16 cellular contexts compared by ENCODE assay signal in genomic region chr1:25184011-25184762, GRCh38.
"Had no signal": no experiment of that assay in that cellular context is flagged by ENCODE, and none has a peak within 500 bp of the region (broad histone marks: within the 10 kb centered on the region; RNA-seq: fewer than 3 reads in every experiment).

No MANE protein-coding gene starts in this region.

- H3K36me3 Mint-ChIP-seq: activated naive CD4-positive, alpha-beta T cell treated with anti-CD3 and anti-CD28 coated beads, Interleukin-2, amount 10 ng/mL, durations not matched to agents 7 days and 5 days; natural killer cell treated with Interleukin-12 subunit alpha and Interleukin-12 subunit beta and Interleukin-15 and Interleukin-18, amount 100 ng/mL, for 72 hours; stimulated activated effector memory CD8-positive, alpha-beta T cell treated with anti-CD3 and anti-CD28 coated beads, Interleukin-12 subunit alpha, Interleukin-12 subunit beta, amount 100 ng/mL, for 72 hours; T-cell; WTC11 had no signal

- H3K27me3 Mint-ChIP-seq: natural killer cell treated with Interleukin-12 subunit alpha and Interleukin-12 subunit beta and Interleukin-15 and Interleukin-18, amount 100 ng/mL, for 72 hours had no signal

- H3K4me1 Mint-ChIP-seq: activated naive CD4-positive, alpha-beta T cell treated with anti-CD3 and anti-CD28 coated beads, Interleukin-2, amount 10 ng/mL, durations not matched to agents 7 days and 5 days; stimulated activated effector memory CD8-positive, alpha-beta T cell treated with anti-CD3 and anti-CD28 coated beads, Interleukin-12 subunit alpha, Interleukin-12 subunit beta, amount 100 ng/mL, for 72 hours; T-cell; WTC11 had no signal

- H3K27ac Mint-ChIP-seq: activated naive CD4-positive, alpha-beta T cell treated with anti-CD3 and anti-CD28 coated beads, Interleukin-2, amount 10 ng/mL, durations not matched to agents 7 days and 5 days; activated T-cell treated with anti-CD3 and anti-CD28 coated beads, Interleukin-2, amount 50 U/mL, for 72 hours; natural killer cell treated with Interleukin-12 subunit alpha and Interleukin-12 subunit beta and Interleukin-15 and Interleukin-18, amount 100 ng/mL, for 72 hours; stimulated activated effector memory CD8-positive, alpha-beta T cell treated with anti-CD3 and anti-CD28 coated beads, Interleukin-12 subunit alpha, Interleukin-12 subunit beta, amount 100 ng/mL, for 72 hours; T-cell; T-helper 2 cell treated with Interferon-gamma antibody and Interleukin-4, amounts not matched to agents 5 μg/mL and 100 μg/mL, for 36 hours; WTC11 had no signal

- H3K9me3 Mint-ChIP-seq: activated naive CD4-positive, alpha-beta T cell treated with anti-CD3 and anti-CD28 coated beads, Interleukin-2, amount 10 ng/mL, durations not matched to agents 7 days and 5 days; activated T-cell treated with anti-CD3 and anti-CD28 coated beads, Interleukin-2, amount 50 U/mL, for 72 hours; natural killer cell treated with Interleukin-12 subunit alpha and Interleukin-12 subunit beta and Interleukin-15 and Interleukin-18, amount 100 ng/mL, for 72 hours; stimulated activated effector memory CD8-positive, alpha-beta T cell treated with anti-CD3 and anti-CD28 coated beads, Interleukin-12 subunit alpha, Interleukin-12 subunit beta, amount 100 ng/mL, for 72 hours; T-cell; T-helper 2 cell treated with Interferon-gamma antibody and Interleukin-4, amounts not matched to agents 5 μg/mL and 100 μg/mL, for 36 hours; WTC11 had no signal

- H3K4me3 Mint-ChIP-seq: activated naive CD4-positive, alpha-beta T cell treated with anti-CD3 and anti-CD28 coated beads, Interleukin-2, amount 10 ng/mL, durations not matched to agents 7 days and 5 days; activated T-cell treated with anti-CD3 and anti-CD28 coated beads, Interleukin-2, amount 50 U/mL, for 72 hours; natural killer cell treated with Interleukin-12 subunit alpha and Interleukin-12 subunit beta and Interleukin-15 and Interleukin-18, amount 100 ng/mL, for 72 hours; stimulated activated effector memory CD8-positive, alpha-beta T cell treated with anti-CD3 and anti-CD28 coated beads, Interleukin-12 subunit alpha, Interleukin-12 subunit beta, amount 100 ng/mL, for 72 hours; T-cell; T-helper 2 cell treated with Interferon-gamma antibody and Interleukin-4, amounts not matched to agents 5 μg/mL and 100 μg/mL, for 36 hours; WTC11 had no signal

- DNase-seq: activated CD4-positive, alpha-beta T cell treated with anti-CD3 and anti-CD28 coated beads, Interleukin-2, amount 50 U/mL, for 4 hours; activated effector memory CD4-positive, alpha-beta T cell treated with anti-CD3 and anti-CD28 coated beads, Interleukin-2, amount 50 U/mL, for 16 hours; activated naive CD4-positive, alpha-beta T cell treated with anti-CD3 and anti-CD28 coated beads, Interleukin-2, amount 10 ng/mL, durations not matched to agents 7 days and 5 days; activated T-cell treated with anti-CD3 and anti-CD28 coated beads, Interleukin-2, amount 50 U/mL, for 72 hours; amygdala; hypothalamus; left cardiac atrium; occipital lobe; small intestine; stimulated activated CD4-positive, alpha-beta T cell treated with anti-CD3 and anti-CD28 coated beads, Interleukin-2, amount 100 ng/mL, for 24 hours; T-cell; trophoblast cell had no signal
